Comparison of ENCODE assay signal across 24 cellular contexts in the genomic region with DNA sequence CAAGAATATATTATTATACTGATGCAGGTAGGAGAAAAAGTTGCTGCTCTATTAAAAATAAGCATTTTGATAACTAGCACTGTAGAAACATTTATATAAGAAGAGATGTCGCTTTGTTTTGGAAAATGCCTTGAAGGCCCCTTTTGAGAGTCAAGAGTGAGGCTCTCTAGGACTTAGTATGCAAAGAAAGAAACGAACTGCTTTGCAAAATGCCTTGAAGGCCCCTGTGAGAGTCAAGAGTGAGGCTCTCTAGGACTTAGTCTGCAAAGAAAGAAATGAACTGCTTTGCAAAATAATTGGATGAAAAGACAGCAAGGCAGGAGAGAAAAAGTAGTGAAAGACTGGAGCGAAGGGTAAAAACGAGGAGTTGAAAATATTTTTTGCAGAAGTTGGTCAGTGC.
"Had no signal": no experiment of that assay in that cellular context is flagged by ENCODE, and none has a peak within 500 bp of the region (broad histone marks: within the 10 kb centered on the region; RNA-seq: fewer than 3 reads in every experiment).

No MANE protein-coding gene starts in this region.

- ATAC-seq: activated CD4-positive, CD25-positive, alpha-beta regulatory T cell treated with anti-CD3 and anti-CD28 coated beads, Interleukin-2, amount 50 U/mL, for 24 hours; gastrocnemius medialis; left cardiac atrium; left ventricle myocardium superior; pancreas; psoas muscle had no signal

- H3K27ac Mint-ChIP-seq: activated naive CD8-positive, alpha-beta T cell; nephron progenitor cell had no signal

- H3K27ac ChIP-seq: colonic mucosa, gastrocnemius medialis, pancreas, psoas muscle, sigmoid colon, suprapubic skin, tibial artery, VCaP had no signal

- H3K27me3 ChIP-seq: colonic mucosa, gastrocnemius medialis, pancreas, sigmoid colon, suprapubic skin, tibial artery had no signal

- H3K4me3 Mint-ChIP-seq: activated naive CD8-positive, alpha-beta T cell; nephron progenitor cell had no signal

- H3K4me3 ChIP-seq: colonic mucosa, gastrocnemius medialis, pancreas, psoas muscle, sigmoid colon, suprapubic skin, tibial artery had no signal

- H3K9me3 ChIP-seq: colonic mucosa, gastrocnemius medialis, pancreas, psoas muscle, sigmoid colon, suprapubic skin, tibial artery had no signal

- DNase-seq: activated CD4-positive, alpha-beta T cell treated with anti-CD3 and anti-CD28 coated beads for 48 hours; activated CD4-positive, alpha-beta T cell treated with anti-CD3 and anti-CD28 coated beads, Interleukin-2, amount 50 U/mL, for 48 hours; activated CD8-positive, alpha-beta memory T cell treated with anti-CD3 and anti-CD28 coated beads for 24 hours; activated effector memory CD4-positive, alpha-beta T cell treated with Interleukin-2 at 50 U/mL for 16 hours; activated naive CD4-positive, alpha-beta T cell treated with Interleukin-2 at 50 U/mL for 16 hours; anterior cingulate cortex; colonic mucosa; effector CD8-positive, alpha-beta T cell; gastrocnemius medialis; glutamatergic neuron; left cardiac atrium; left ventricle myocardium superior; nephron progenitor cell; nucleus accumbens; pancreas; psoas muscle; sigmoid colon; stimulated activated naive CD4-positive, alpha-beta T cell; T-helper 9 cell; tibial artery had no signal

- H3K4me1 ChIP-seq: colonic mucosa, gastrocnemius medialis, psoas muscle, sigmoid colon, suprapubic skin, tibial artery had no signal

- H3K36me3 Mint-ChIP-seq: activated naive CD8-positive, alpha-beta T cell had no signal

- H3K36me3 ChIP-seq: colonic mucosa, gastrocnemius medialis, pancreas, sigmoid colon, suprapubic skin, tibial artery had no signal
